In the genomic region with DNA sequence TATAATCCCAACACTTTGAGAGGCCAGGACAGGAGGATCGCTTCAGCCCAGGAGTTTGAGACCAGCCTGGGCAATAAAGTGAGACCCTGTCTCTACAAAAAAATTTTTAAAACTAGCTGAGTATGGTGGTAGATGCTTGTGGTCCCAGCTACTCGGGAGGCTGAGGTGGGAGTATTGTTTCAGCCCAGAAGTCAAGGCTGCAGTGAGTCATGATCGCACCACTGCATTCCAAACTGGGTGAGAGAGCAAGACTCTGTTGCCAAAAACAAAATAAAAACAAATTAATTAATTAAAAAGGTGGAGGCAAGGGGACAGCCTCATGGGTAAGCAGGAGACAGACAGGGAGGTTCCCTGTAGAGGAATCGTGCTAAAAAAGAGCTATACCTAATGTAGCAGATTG, we compare ENCODE assay signal across 1 cellular context.
TF ChIP-seq lines count a peak whose summit lies in the region.

No MANE protein-coding gene starts in this region.

TF ChIP-seq in endothelial cell of umbilical vein, 7 proteins besides CTCF, POLR2A, EP300 and RAD21:
- no peak for TF ChIP-seq EZH2 (IDR thresholded peaks at IDR 0.05; ENCODE audit: borderline replicate concordance, low read depth, low read length, severe bottlenecking)
- TF ChIP-seq POLR2AphosphoS5 (IDR thresholded peaks at IDR 0.05; ENCODE audit: insufficient read depth, low read depth, low read length), result no peak
- peak; percentile 55 for TF ChIP-seq JUN (IDR thresholded peaks at IDR 0.05; ENCODE audit: borderline replicate concordance, insufficient read depth, insufficient read length, low read depth)
- no peak for TF ChIP-seq GATA2 (IDR thresholded peaks at IDR 0.05; ENCODE audit: insufficient read depth, insufficient read length, low read depth, low read length)
- TF ChIP-seq MYC (IDR thresholded peaks at IDR 0.05; ENCODE audit: low read depth, low read length), result no peak
- TF ChIP-seq FOS (IDR thresholded peaks at IDR 0.05; ENCODE audit: borderline replicate concordance, insufficient read depth, low read length), result no peak
- no peak for TF ChIP-seq MAX (IDR thresholded peaks at IDR 0.05; ENCODE audit: insufficient read depth, insufficient read length)
